Comparison of ENCODE assay signal across 1 cellular context in genomic region chr1:207873055-207873890, GRCh38.
TF ChIP-seq lines count a peak whose summit lies in the region.

No MANE protein-coding gene starts in this region.

TF ChIP-seq in K562, 482 proteins besides CTCF, POLR2A, EP300 and RAD21 (continued from another document and continues in another):
- TF ChIP-seq ZBTB49 (CRISPR knock-in tag; IDR thresholded peaks at IDR 0.05; ENCODE audit: borderline replicate concordance) (no peak), ZBTB1 (CRISPR knock-in tag; IDR thresholded peaks at IDR 0.05; ENCODE audit: borderline replicate concordance, low read depth) (no peak), ELF4 (CRISPR knock-in tag; IDR thresholded peaks at IDR 0.05) (no peak), HOXB6 (CRISPR knock-in tag; IDR thresholded peaks at IDR 0.05; ENCODE audit: borderline replicate concordance) (no peak), ZNF232 (CRISPR knock-in tag; IDR thresholded peaks at IDR 0.05) (no peak), NCOA4 (IDR thresholded peaks at IDR 0.05; ENCODE audit: partially characterized antibody) (no peak), ZNF431 (CRISPR knock-in tag; IDR thresholded peaks at IDR 0.05) (no peak), SMAD1 (IDR thresholded peaks at IDR 0.05; ENCODE audit: low read depth, low read length, partially characterized antibody) (no peak), MLLT1 (IDR thresholded peaks at IDR 0.05) (peak in 1 of 2 experiments; percentile 92; a peak in 2 of 4 replicates), CLOCK (CRISPR knock-in tag; IDR thresholded peaks at IDR 0.05; ENCODE audit: borderline replicate concordance) (no peak), SPI1 (IDR thresholded peaks at IDR 0.05; ENCODE audit: borderline replicate concordance, low read depth, low read length) (no peak), MAZ (CRISPR knock-in tag; conservative IDR thresholded peaks at IDR 0.05 in 1 of 2, IDR thresholded peaks at IDR 0.05 in 1 of 2) (0 out of 4 replicates have a peak, but pooled peaks of 1 of the 2 experiments have one; percentile 36), FIP1L1 (IDR thresholded peaks at IDR 0.05; ENCODE audit: low read depth, low read length, poor library complexity, severe bottlenecking) (no peak), ZBTB12 (CRISPR knock-in tag; IDR thresholded peaks at IDR 0.05) (no peak), CHCHD3 (CRISPR knock-in tag; IDR thresholded peaks at IDR 0.05) (no peak), ZNF699 (CRISPR knock-in tag; IDR thresholded peaks at IDR 0.05; ENCODE audit: insufficient replicate concordance) (no peak), ZNF41 (CRISPR knock-in tag; conservative IDR thresholded peaks at IDR 0.05) (no peak; the same call in 1 of the 2 replicates), THRB (CRISPR knock-in tag; conservative IDR thresholded peaks at IDR 0.05) (no peak), PTBP1 (IDR thresholded peaks at IDR 0.05; ENCODE audit: low read depth, low read length) (no peak), C11orf30 (IDR thresholded peaks at IDR 0.05; ENCODE audit: low read depth) (no peak), SAP30 (IDR thresholded peaks at IDR 0.05; ENCODE audit: borderline replicate concordance, insufficient read depth, low read depth, low read length, poor library complexity, severe bottlenecking) (no peak), ZNF124 (CRISPR knock-in tag; IDR thresholded peaks at IDR 0.05) (no peak), ZNF717 (CRISPR knock-in tag; IDR thresholded peaks at IDR 0.05) (no peak), CCNT2 (IDR thresholded peaks at IDR 0.05; ENCODE audit: borderline replicate concordance, extremely low read depth, insufficient read length, low read depth, low read length) (no peak), ZNF384 (IDR thresholded peaks at IDR 0.05; ENCODE audit: low read depth, low read length) (no peak), SMARCC2 (IDR thresholded peaks at IDR 0.05; ENCODE audit: low read depth) (0 out of 2 replicates have a peak, but pooled peaks have one; percentile 30), ARID3A (IDR thresholded peaks at IDR 0.05; ENCODE audit: borderline replicate concordance, low read depth, low read length) (no peak), SMARCA5 (IDR thresholded peaks at IDR 0.05) (no peak), MAFG (tag; conservative IDR thresholded peaks at IDR 0.05) (no peak), KHSRP (IDR thresholded peaks at IDR 0.05) (no peak), HBP1 (CRISPR knock-in tag; IDR thresholded peaks at IDR 0.05) (no peak), SIX5 (IDR thresholded peaks at IDR 0.05; ENCODE audit: borderline replicate concordance in 1 of 2, insufficient read depth in 1 of 2, low read depth in 1 of 2, low read length in 2 of 2) (no peak), KAT7 (CRISPR knock-in tag; IDR thresholded peaks at IDR 0.05; ENCODE audit: borderline replicate concordance) (no peak), SRSF1 (IDR thresholded peaks at IDR 0.05; ENCODE audit: low read depth, low read length) (no peak), XRCC4 (IDR thresholded peaks at IDR 0.05; ENCODE audit: extremely low read depth, insufficient read depth, insufficient read length) (no peak), ZFP30 (CRISPR knock-in tag; IDR thresholded peaks at IDR 0.05; ENCODE audit: borderline replicate concordance) (no peak), RBM14 (IDR thresholded peaks at IDR 0.05; ENCODE audit: borderline replicate concordance, insufficient read depth, low read depth, low read length) (no peak), U2AF2 (optimal IDR thresholded peaks at IDR 0.05; ENCODE audit: low read depth, low read length) (no peak), MCM5 (IDR thresholded peaks at IDR 0.05; ENCODE audit: low read depth) (no peak), RHOXF2B (CRISPR knock-in tag; conservative IDR thresholded peaks at IDR 0.05) (no peak), FOXP1 (CRISPR knock-in tag; IDR thresholded peaks at IDR 0.05) (no peak), TSC22D4 (tag; IDR thresholded peaks at IDR 0.05) (no peak), SIN3B (IDR thresholded peaks at IDR 0.05; ENCODE audit: low read depth) (no peak), GABPA (tag; conservative IDR thresholded peaks at IDR 0.05; ENCODE audit: low read depth) (0 out of 2 replicates have a peak, but pooled peaks have one; percentile 13), RAD51 (IDR thresholded peaks at IDR 0.05; ENCODE audit: borderline replicate concordance, low read depth) (no peak), AFF4 (CRISPR knock-in tag; IDR thresholded peaks at IDR 0.05) (no peak), SIRT6 (IDR thresholded peaks at IDR 0.05; ENCODE audit: low read depth, low read length) (no peak), CBX2 (IDR thresholded peaks at IDR 0.05; ENCODE audit: insufficient read depth, low read length, poor library complexity, severe bottlenecking) (no peak), MECOM (CRISPR knock-in tag; IDR thresholded peaks at IDR 0.05) (no peak), NRF1 (conservative IDR thresholded peaks at IDR 0.05 in 1 of 2, IDR thresholded peaks at IDR 0.05 in 1 of 2) (no peak), ZNF561 (CRISPR knock-in tag; conservative IDR thresholded peaks at IDR 0.05) (no peak), ZNF655 (CRISPR knock-in tag; IDR thresholded peaks at IDR 0.05) (no peak), CEBPB (tag; IDR thresholded peaks at IDR 0.05) (no peak)
